29 cellular contexts compared by ENCODE assay signal in genomic region chr11:113275602-113276001, GRCh38.
"Had no signal": no experiment of that assay in that cellular context is flagged by ENCODE, and none has a peak within 500 bp of the region (broad histone marks: within the 10 kb centered on the region; RNA-seq: fewer than 3 reads in every experiment).

No MANE protein-coding gene starts in this region.

- H3K4me3 ChIP-seq: cardiac muscle cell, MG63 had no signal

- H3K27me3 ChIP-seq: cardiac muscle cell, MG63 had no signal

- H3K36me3 ChIP-seq: cardiac muscle cell, MG63 had no signal

- H3K9me3 ChIP-seq: MG63 had no signal

- ATAC-seq: activated CD8-positive, alpha-beta memory T cell treated with anti-CD3 and anti-CD28 coated beads, Interleukin-2, amount 10 ng/mL, durations not matched to agents 7 days and 5 days; activated naive CD8-positive, alpha-beta T cell treated with anti-CD3 and anti-CD28 coated beads, Interleukin-2, amount 50 U/mL, for 24 hours had no signal

- DNase-seq: activated CD4-positive, alpha-beta memory T cell treated with anti-CD3 and anti-CD28 coated beads, Interleukin-2, amount 10 ng/mL, durations not matched to agents 7 days and 5 days; activated CD4-positive, alpha-beta T cell treated with anti-CD3 and anti-CD28 coated beads for 1 hour; activated CD4-positive, alpha-beta T cell treated with anti-CD3 and anti-CD28 coated beads for 48 hours; activated CD4-positive, CD25-positive, alpha-beta regulatory T cell; activated CD8-positive, alpha-beta memory T cell treated with anti-CD3 and anti-CD28 coated beads for 24 hours; activated CD8-positive, alpha-beta memory T cell treated with anti-CD3 and anti-CD28 coated beads, Interleukin-2, amount 10 ng/mL, durations not matched to agents 7 days and 5 days; activated CD8-positive, alpha-beta memory T cell treated with anti-CD3 and anti-CD28 coated beads, Interleukin-2, amount 50 U/mL, for 48 hours; activated effector memory CD4-positive, alpha-beta T cell treated with Interleukin-2 at 50 U/mL for 16 hours; activated naive CD4-positive, alpha-beta T cell treated with anti-CD3 and anti-CD28 coated beads, Interleukin-2, amount 10 ng/mL, durations not matched to agents 7 days and 5 days; activated naive CD8-positive, alpha-beta T cell treated with anti-CD3 and anti-CD28 coated beads, Interleukin-2, amount 50 U/mL, for 24 hours; activated T-cell treated with anti-CD3 and anti-CD28 coated beads, Interleukin-2, amount 50 U/mL, for 48 hours; aorta; cerebellar nuclear complex; Kasumi-1; MG63; NCI-H1092; NCI-H1436 treated with DMSO at 0.1 percent for 48 hours; NCI-H1694 treated with DMSO at 0.1 percent for 48 hours; NCI-H2029 treated with DMSO at 0.1 percent for 48 hours; NCI-H2107; NCI-H2171; NCI-H510A; NCI-H526; NCI-H748 treated with DMSO at 0.1 percent for 48 hours; OCI-M1; Right ventricle myocardium superior; T1000; WERI-Rb-1 had no signal

- H3K27ac ChIP-seq: cardiac muscle cell, WERI-Rb-1 had no signal
